ENCODE assay signal across 8 cellular contexts in the genomic region with DNA sequence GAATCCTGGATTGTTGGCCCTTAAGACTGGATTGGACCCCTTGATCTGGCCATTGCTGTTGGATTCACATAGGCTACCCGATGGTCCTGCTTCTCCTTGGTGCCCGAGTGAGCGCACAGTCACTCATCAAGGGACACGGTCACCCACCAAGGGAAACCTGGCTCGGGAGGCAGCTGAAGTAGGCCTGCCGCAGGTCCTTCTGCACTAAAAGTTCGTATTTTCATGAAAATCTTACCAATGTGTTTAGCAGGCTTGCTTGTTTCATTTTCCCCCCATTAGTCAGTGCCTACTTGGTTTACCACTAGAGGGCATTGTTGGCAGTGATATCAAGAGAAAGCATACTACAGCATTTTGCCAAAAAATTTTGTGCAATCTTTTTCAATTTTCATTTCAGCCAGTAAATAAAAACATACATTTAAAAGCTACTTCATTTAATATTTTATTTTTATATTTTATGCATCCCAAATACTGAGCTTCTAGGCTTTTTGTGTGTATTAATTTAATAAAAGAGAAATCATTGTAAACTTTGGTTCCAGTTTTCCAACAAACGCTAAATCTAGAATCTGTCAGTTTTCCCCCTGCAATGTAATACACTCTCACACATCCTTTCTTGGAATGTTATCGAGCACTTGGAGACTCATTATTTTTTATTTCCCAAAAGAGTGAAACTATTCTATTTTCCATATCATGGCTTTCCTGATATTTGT.
A peak's percentile ranks its signal among the peaks of the same experiment; 100 is the strongest.
DNase-seq lines count a peak whose midpoint lies in the region; ATAC-seq and TF ChIP-seq lines count a peak whose summit lies in the region.

No MANE protein-coding gene starts in this region.

- peak; percentile 89 for ATAC-seq in HG03432 (IDR thresholded peaks at IDR 0.05; ENCODE audit: unreplicated experiment)

- peak; percentile 86 for TF ChIP-seq CTCF in GM13977 (IDR thresholded peaks at IDR 0.05; ENCODE audit: extremely low read depth, insufficient read depth, missing control alignments)
- TF ChIP-seq CTCF in right atrium auricular region (IDR thresholded peaks at IDR 0.05): peak; percentile 79 to 85

- H3K9me3 ChIP-seq in right atrium auricular region: no peaks in the 10 kb centered on the region

- DNase-seq in C1 segment of cervical spinal cord (lab: John Stamatoyannopoulos, UW) (peak in 10 of 14 donors; percentile 12 to 47 (median 23)), GM13977 (ENCODE audit: low spot score) (peak; percentile 46), NCI-H82 (lab: John Stamatoyannopoulos, UW) (peak; percentile 84), amniotic epithelial cell (ENCODE audit: low read depth) (peak; percentile 81), right atrium auricular region (ENCODE audit: low spot score) (no peak), retina (peak; percentile 56), NCI-H2107 (lab: John Stamatoyannopoulos, UW) (no peak)

- no peaks in the 10 kb centered on the region for H3K36me3 ChIP-seq in right atrium auricular region

- H3K4me3 ChIP-seq in right atrium auricular region: peak overlapping the region; percentile 20 to 29

- in situ Hi-C loops in GM13977 (cut with MboI; ENCODE audit: low pct_unique_long_range_greater_than_20kb, low sequenced_read_pairs, unreplicated experiment): loop anchor here (10.0 kb wide), 1 partner anchor 588 kb away; no protein-coding TSS in a partner anchor

- H3K27ac ChIP-seq in right atrium auricular region: no peak overlapping the region

- H3K27me3 ChIP-seq in right atrium auricular region: no peaks in the 10 kb centered on the region

- H3K4me1 ChIP-seq in right atrium auricular region: peaks cover 0 to 3% of the 10 kb centered on the region in 2 donors

Comparison
In these comparisons a context has a peak if more than half of its experiments do, and no peak if none do; other contexts are left out.
1. DNase-seq: peak in C1 segment of cervical spinal cord (10 of 14), GM13977 (single experiment), NCI-H82 (single experiment), amniotic epithelial cell (single experiment) and retina (single experiment); none in right atrium auricular region (single experiment) and NCI-H2107 (single experiment).